Comparison of ENCODE assay signal across 9 cellular contexts in the genomic region with DNA sequence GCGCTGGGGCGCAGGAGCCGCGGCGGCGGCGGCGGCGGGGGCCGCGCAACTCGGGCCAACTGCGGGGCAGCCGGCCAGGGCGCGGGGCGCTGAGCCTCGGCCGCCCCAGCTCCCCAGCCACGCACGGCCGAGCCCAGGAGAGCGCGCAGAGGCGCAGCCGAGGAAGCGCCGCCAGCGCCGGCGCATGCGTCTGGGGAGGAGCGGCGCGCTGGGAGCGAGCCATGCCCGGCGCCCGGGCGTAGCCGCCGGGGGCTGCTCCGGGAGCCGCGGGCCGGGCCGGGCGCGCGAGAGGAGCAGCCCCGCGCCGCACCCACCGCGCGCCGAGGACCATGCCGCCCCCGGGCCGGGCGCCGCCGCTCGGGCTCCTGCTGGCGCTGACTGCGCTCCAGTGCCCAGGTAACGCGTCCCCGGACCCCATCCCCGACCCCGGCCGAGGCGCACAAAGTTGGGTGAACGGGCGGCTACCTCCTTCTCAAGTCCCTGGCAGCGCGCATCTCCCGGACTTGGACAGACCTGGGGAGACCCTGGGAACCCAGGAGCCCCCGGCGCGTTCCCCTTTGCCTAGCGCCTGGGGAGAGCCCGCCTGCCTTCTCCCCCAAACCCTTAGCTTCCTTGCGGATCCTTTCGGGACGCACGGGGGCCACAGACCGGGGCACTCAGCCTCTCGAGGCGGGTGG. TPM values are rescaled to one million over a fixed set of nuclear protein-coding genes. Genes with fewer than 3 reads are reported as not detected.
A peak's percentile ranks its signal among the peaks of the same experiment; 100 is the strongest.
DNase-seq lines count a peak whose midpoint lies in the region; ATAC-seq and TF ChIP-seq lines count a peak whose summit lies in the region.
"Had no signal": no experiment of that assay in that cellular context is flagged by ENCODE, and none has a peak within 500 bp of the region (broad histone marks: within the 10 kb centered on the region; RNA-seq: fewer than 3 reads in every experiment).

No MANE protein-coding gene starts in this region.

- no peak for TF ChIP-seq EP300 in esophagus muscularis mucosa (IDR thresholded peaks at IDR 0.05)

- H3K9me3 ChIP-seq in esophagus muscularis mucosa (no peaks in the 10 kb centered on the region), skeletal muscle satellite cell (replicated peaks; ENCODE audit: low read length) (no peaks in the 10 kb centered on the region)

- peak overlapping the region; percentile 46 to 55 (median 47) for H3K4me3 ChIP-seq in esophagus muscularis mucosa
- peak overlapping the region; percentile 62 for H3K4me3 ChIP-seq in skeletal muscle satellite cell (ENCODE audit: low read length)
- H3K4me3 ChIP-seq: lung had no signal

- peak; percentile 19 for ATAC-seq in HG03432 (IDR thresholded peaks at IDR 0.05; ENCODE audit: unreplicated experiment)

- H3K4me1 ChIP-seq in esophagus muscularis mucosa (peaks cover 20 to 39% (median 36%) of the 10 kb centered on the region in 4 donors), skeletal muscle satellite cell (ENCODE audit: control insufficient read depth, insufficient read depth, low read length) (peaks cover 18% of the 10 kb centered on the region)

- intact Hi-C loops in esophagus muscularis mucosa (cut with DNase I), result no loop called here

- no peak for TF ChIP-seq POLR2A in esophagus muscularis mucosa (IDR thresholded peaks at IDR 0.05; ENCODE audit: low read depth)

- H3K4me2 ChIP-seq in skeletal muscle satellite cell (ENCODE audit: low read length), result peak overlapping the region; percentile 75

- no peak overlapping the region for H3K27ac ChIP-seq in esophagus muscularis mucosa (replicated peaks in 1 of 4)

- H3K27me3 ChIP-seq in esophagus muscularis mucosa (peaks cover 3 to 84% (median 29%) of the 10 kb centered on the region in 4 donors), skeletal muscle satellite cell (ENCODE audit: control insufficient read depth, insufficient read depth, low read length) (peaks cover 58% of the 10 kb centered on the region)

- H3K36me3 ChIP-seq in esophagus muscularis mucosa, result no peaks in the 10 kb centered on the region
- no peaks in the 10 kb centered on the region for H3K36me3 ChIP-seq in skeletal muscle satellite cell (ENCODE audit: insufficient read depth, low read length)

- DNase-seq in NCI-H1105 treated with DMSO at 0.1 percent for 48 hours (lab: John Stamatoyannopoulos, UW) (peak; percentile 35), NCI-H1105 (lab: John Stamatoyannopoulos, UW) (no peak), esophagus muscularis mucosa (ENCODE audit: extremely low spot score) (no peak), pons (ENCODE audit: low spot score) (no peak), NOMO-1 treated with dmso at 0.1 percent for 144 hours (lab: John Stamatoyannopoulos, UW; ENCODE audit: unreplicated experiment) (no peak), globus pallidus (ENCODE audit: low spot score) (no peak)

- no peak overlapping the region for H3K9ac ChIP-seq in skeletal muscle satellite cell (ENCODE audit: low read depth, low read length)

- 0% methylated on average over 14 of the region's 90 CpGs for WGBS in esophagus muscularis mucosa

- TF ChIP-seq CTCF in esophagus muscularis mucosa (IDR thresholded peaks at IDR 0.05), result no peak

RNA-seq across cellular contexts. Expression of gene TMEM132B, which starts 0.4 kb away (rescaled TPM):
- total RNA-seq in esophagus muscularis mucosa, result 1 to 10 TPM; 1.7 to 3.4 (median 2.9) TPM
- total RNA-seq in skeletal muscle satellite cell (2012; rRNA removed), result 2.8 and 7.9 TPM in 2 replicates
